Comparison of ENCODE assay signal across 11 cellular contexts in the genomic region with DNA sequence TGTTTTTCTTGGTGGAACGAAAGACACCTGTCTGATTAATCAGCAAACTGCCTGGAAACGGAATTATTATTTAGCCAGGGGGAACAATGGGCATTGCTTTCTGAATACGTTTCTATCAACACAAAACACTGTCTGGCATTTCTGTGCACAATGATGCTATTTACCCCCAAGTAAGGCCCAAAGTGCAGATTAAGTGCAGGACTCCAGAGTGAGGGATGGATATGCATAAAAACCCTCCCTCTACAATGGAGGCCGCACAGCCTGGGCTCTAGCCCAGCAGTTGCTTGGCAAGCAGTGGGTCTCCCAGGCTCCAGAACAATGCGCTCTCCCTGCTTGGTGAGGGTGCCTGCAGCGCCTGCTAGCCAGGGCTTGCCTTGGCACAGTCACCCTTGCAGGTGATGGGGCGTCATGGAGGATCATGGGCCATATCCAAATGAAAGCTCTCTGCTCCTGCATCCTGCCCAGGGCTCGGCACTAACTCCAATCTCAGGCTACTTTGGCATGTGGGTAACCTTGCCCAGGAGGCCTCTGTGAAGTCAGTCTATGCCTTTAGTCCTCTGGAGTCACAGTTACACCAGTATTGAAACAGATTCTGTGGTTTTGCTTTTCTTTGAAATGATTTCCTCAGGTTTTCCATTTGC. TPM values are rescaled to one million over a fixed set of nuclear protein-coding genes. Genes with fewer than 3 reads are reported as not detected.
DNase-seq lines count a peak whose midpoint lies in the region; ATAC-seq and TF ChIP-seq lines count a peak whose summit lies in the region.
"Had no signal": no experiment of that assay in that cellular context is flagged by ENCODE, and none has a peak within 500 bp of the region (broad histone marks: within the 10 kb centered on the region; RNA-seq: fewer than 3 reads in every experiment).

No MANE protein-coding gene starts in this region.

- H3K23ac ChIP-seq in H9 (ENCODE audit: insufficient read length, low read depth, low read length): no peak overlapping the region

- H3K18ac ChIP-seq in H9 (ENCODE audit: insufficient read length, low read depth, low read length): no peak overlapping the region

- WGBS in body of pancreas, 2 donors: 50 to 63% methylated on average over 5 to 8 of the region's 8 CpGs
- WGBS in transverse colon (ENCODE audit: low coverage in 1 of 2), 2 donors: 70 to 74% methylated on average over 3 to 8 of the region's 8 CpGs
- whole genome bisulfite sequencing in H9 (ENCODE audit: extremely low coverage, insufficient read length, low lambda C conversion rate): no CpG with 5 or more reads among the region's 8 CpGs

- H4K5ac ChIP-seq in H9 (ENCODE audit: insufficient read length, low read depth, low read length): no peak overlapping the region

- H2AK5ac ChIP-seq in H9 (ENCODE audit: insufficient read length, low read length): no peak overlapping the region

- H3K4ac ChIP-seq in H9 (ENCODE audit: low read depth, low read length): no peak overlapping the region

- H2BK12ac ChIP-seq in H9 (ENCODE audit: insufficient read length, low read depth, low read length): no peak overlapping the region

- no peak overlapping the region for H2AFZ ChIP-seq in H9 (ENCODE audit: low read length)

- peaks cover 34% of the 10 kb centered on the region for H3K4me1 Mint-ChIP-seq in activated naive CD4-positive, alpha-beta T cell treated with anti-CD3 and anti-CD28 coated beads, Interleukin-2, amount 50 U/mL, for 24 hours
- peaks cover 14 to 20% of the 10 kb centered on the region in 2 experiments for H3K4me1 Mint-ChIP-seq in H9
- H3K4me1 Mint-ChIP-seq: immature natural killer cell had no signal

- no peaks in the 10 kb centered on the region for H4K20me1 ChIP-seq in H9 (ENCODE audit: control insufficient read depth, insufficient read depth, insufficient read length)

- H3K36me3 ChIP-seq in body of pancreas (replicated peaks in 1 of 2; ENCODE audit: insufficient read depth in 1 of 2, low read depth in 2 of 2) (no peaks in the 10 kb centered on the region), transverse colon (no peaks in the 10 kb centered on the region)

- no peak overlapping the region for H3K56ac ChIP-seq in H9 (ENCODE audit: insufficient read length, low read depth, low read length)

- DNase-seq in activated naive CD4-positive, alpha-beta T cell (lab: John Stamatoyannopoulos, UW): no peak
- peak in 1 of 4 donors; percentile 35 for DNase-seq in body of pancreas
- DNase-seq in transverse colon: no peak
- DNase-seq in DMS153 treated with DMSO at 0.1 percent for 48 hours (lab: John Stamatoyannopoulos, UW; ENCODE audit: unreplicated experiment): no peak
- DNase-seq in DMS79 treated with DMSO at 0.1 percent for 48 hours (lab: John Stamatoyannopoulos, UW): no peak
- DNase-seq in H9: no peak
- DNase-seq: immature natural killer cell, NCI-H1048, T-cell had no signal

- H3K36me3 Mint-ChIP-seq in activated naive CD4-positive, alpha-beta T cell treated with anti-CD3 and anti-CD28 coated beads, Interleukin-2, amount 50 U/mL, for 24 hours: no peaks in the 10 kb centered on the region
- peaks cover 0 to 46% (median 32%) of the 10 kb centered on the region in 3 experiments; a peak in 5 of 7 replicates for H3K36me3 Mint-ChIP-seq in H9 (ENCODE audit: insufficient read depth in 1 of 3, low read depth in 3 of 3)

- ATAC-seq in body of pancreas: peak; percentile 62

- no peaks in the 10 kb centered on the region for H3K79me1 ChIP-seq in H9 (ENCODE audit: insufficient read depth, low read depth, low read length, poor library complexity, severe bottlenecking)

- no peak for TF ChIP-seq CTCF in body of pancreas (IDR thresholded peaks at IDR 0.05)
- TF ChIP-seq CTCF in transverse colon (IDR thresholded peaks at IDR 0.05): no peak
- no peak for TF ChIP-seq CTCF in H9 (conservative IDR thresholded peaks at IDR 0.05)

- H2BK15ac ChIP-seq in H9 (ENCODE audit: low read depth, low read length): no peak overlapping the region

- no peak overlapping the region for H2BK5ac ChIP-seq in H9 (ENCODE audit: insufficient read length, low read length)

- H4K8ac ChIP-seq in H9 (replicated peaks; ENCODE audit: insufficient read length, low read depth, low read length): no peak overlapping the region

- no peaks in the 10 kb centered on the region for H3K27me3 Mint-ChIP-seq in activated naive CD4-positive, alpha-beta T cell treated with anti-CD3 and anti-CD28 coated beads, Interleukin-2, amount 50 U/mL, for 24 hours
- H3K27me3 Mint-ChIP-seq in H9 (ENCODE audit: low read depth): peaks cover 1% of the 10 kb centered on the region
- H3K27me3 Mint-ChIP-seq: T-cell had no signal

- H4K91ac ChIP-seq in H9 (ENCODE audit: insufficient read length, low read depth, low read length): no peak overlapping the region

- H3K9me3 ChIP-seq in body of pancreas: no peaks in the 10 kb centered on the region
- H3K9me3 ChIP-seq in transverse colon: no peaks in the 10 kb centered on the region
- H3K9me3 ChIP-seq in H9 (ENCODE audit: control insufficient read depth, low read depth, low read length): no peaks in the 10 kb centered on the region

- H3K14ac ChIP-seq in H9 (ENCODE audit: insufficient read depth, low read length): no peak overlapping the region; the same call in 1 of the 2 replicates

- no peak overlapping the region for H2BK20ac ChIP-seq in H9 (ENCODE audit: low read depth, low read length, poor library complexity, severe bottlenecking)

- no peak for TF ChIP-seq EP300 in transverse colon (IDR thresholded peaks at IDR 0.05; ENCODE audit: low read depth)

- TF ChIP-seq POLR2A in body of pancreas (IDR thresholded peaks at IDR 0.05) (peak in 1 of 3 donors; percentile 12), transverse colon (IDR thresholded peaks at IDR 0.05) (no peak)

- no peaks in the 10 kb centered on the region for H3K9me3 Mint-ChIP-seq in activated naive CD4-positive, alpha-beta T cell treated with anti-CD3 and anti-CD28 coated beads, Interleukin-2, amount 50 U/mL, for 24 hours
- H3K9me3 Mint-ChIP-seq in H9: no peaks in the 10 kb centered on the region
- H3K9me3 Mint-ChIP-seq: immature natural killer cell, T-cell had no signal

- peak overlapping the region; percentile 66 for H3K4me3 Mint-ChIP-seq in activated naive CD4-positive, alpha-beta T cell treated with anti-CD3 and anti-CD28 coated beads, Interleukin-2, amount 50 U/mL, for 24 hours
- H3K4me3 Mint-ChIP-seq in H9: no peak overlapping the region
- H3K4me3 Mint-ChIP-seq: immature natural killer cell had no signal

- intact Hi-C loops in body of pancreas (cut with DNase I) (no loop called here), transverse colon (cut with DNase I; ENCODE audit: low total_unique reads) (no loop called here)

- H3K27me3 ChIP-seq in body of pancreas (no peaks in the 10 kb centered on the region), layer of hippocampus (ENCODE audit: control insufficient read depth, insufficient read depth, low read length) (no peaks in the 10 kb centered on the region), transverse colon (no peaks in the 10 kb centered on the region), H9 (ENCODE audit: insufficient read depth, low read length) (no peaks in the 10 kb centered on the region)

- H3K27ac ChIP-seq in body of pancreas (peak overlapping the region in 2 of 4 donors; percentile 46 to 47), layer of hippocampus (ENCODE audit: low read depth, low read length) (peak overlapping the region; percentile 81), transverse colon (peak overlapping the region; percentile 9 to 74 (median 59)), H9 (ENCODE audit: insufficient read length, low read depth, low read length) (no peak overlapping the region)

- H3K27ac Mint-ChIP-seq in activated naive CD4-positive, alpha-beta T cell treated with anti-CD3 and anti-CD28 coated beads, Interleukin-2, amount 50 U/mL, for 24 hours: peak overlapping the region; percentile 79
- H3K27ac Mint-ChIP-seq in H9: no peak overlapping the region
- H3K27ac Mint-ChIP-seq: immature natural killer cell had no signal

- H3K4me1 ChIP-seq in body of pancreas (peaks cover 11% of the 10 kb centered on the region), transverse colon (peaks cover 37 to 64% (median 42%) of the 10 kb centered on the region in 4 donors), H9 (ENCODE audit: insufficient read depth, low read length) (no peaks in the 10 kb centered on the region)

- no peak overlapping the region for H2BK120ac ChIP-seq in H9 (ENCODE audit: low read depth, low read length, poor library complexity, severe bottlenecking)

- H3K4me2 ChIP-seq in H9 (ENCODE audit: insufficient read depth, insufficient read length, low read length): no peak overlapping the region

- H3K4me3 ChIP-seq in body of pancreas (no peak overlapping the region), transverse colon (no peak overlapping the region)

- no peak overlapping the region for H3K9ac ChIP-seq in H9 (ENCODE audit: extremely low read depth, insufficient read length, low read length)

- in situ Hi-C loops in transverse colon (cut with MboI; ENCODE audit: low pct_ligation_motif_present in 1 of 4, low pct_unique_long_range_greater_than_20kb in 1 of 4, low sequenced_read_pairs in 3 of 4): no loop called here

- H3K23me2 ChIP-seq in H9 (ENCODE audit: insufficient read length, low read depth, low read length, poor library complexity, severe bottlenecking): no peaks in the 10 kb centered on the region

- no peaks in the 10 kb centered on the region for H3K79me2 ChIP-seq in H9 (ENCODE audit: insufficient read depth, low read length)

- H3T11ph ChIP-seq in H9 (ENCODE audit: low read length): no peak overlapping the region

RNA-seq across cellular contexts. Expression of gene SPATA24, which starts 11.5 kb away (rescaled TPM):
- 10 to 100 TPM in 1 of 2 donors, not detected in 1; 18.9 TPM for total RNA-seq in body of pancreas
- 1 to 10 TPM in 2 of 4 donors, not detected in 2; 3.0 TPM for total RNA-seq in transverse colon
- 12.9 and 13.0 TPM in 2 replicates for total RNA-seq in H9 (2021)

RNA-seq across cellular contexts. Expression of gene PROB1, which starts 20.4 kb away (rescaled TPM):
- total RNA-seq in body of pancreas (1 to 10 TPM in 1 of 2 donors, under 1 TPM in 1; 0.52 to 1.3 TPM), transverse colon (1 to 10 TPM in 1 of 4 donors, under 1 TPM in 2, not detected in 1; 0.55 to 1.1 (median 0.60) TPM), H9 (2021) (3.3 and 3.4 TPM in 2 replicates)

RNA-seq across cellular contexts. Expression of gene DNAJC18, which starts 24.0 kb away (rescaled TPM):
- total RNA-seq in body of pancreas: 1 to 10 TPM; 1.6 to 3.0 TPM
- 1 to 10 TPM in 3 of 4 donors, under 1 TPM in 1; 0.37 to 3.8 (median 3.2) TPM for total RNA-seq in transverse colon
- total RNA-seq in H9 (2021): 25.4 and 26.5 TPM in 2 replicates

RNA-seq across cellular contexts. Expression of gene MZB1, which starts 25.6 kb away (rescaled TPM):
- 10 to 100 TPM in 1 of 2 donors, not detected in 1; 12.2 TPM for total RNA-seq in body of pancreas
- total RNA-seq in transverse colon: 10 to 100 TPM in 1 of 4 donors, 1 to 10 TPM in 1, not detected in 2; 4.0 to 39.2 TPM
- total RNA-seq in H9 (2021): 0.31 and 0.48 TPM in 2 replicates

RNA-seq across cellular contexts. Expression of gene SLC23A1, which starts 32.2 kb away (rescaled TPM):
- total RNA-seq in body of pancreas (under 1 TPM; 0.66 to 0.78 TPM), transverse colon (1 to 10 TPM in 2 of 4 donors, under 1 TPM in 1, not detected in 1; 0.80 to 9.5 (median 7.4) TPM), H9 (2021) (not detected in 2 replicates)
